ENCODE assay signal across 1 cellular context in genomic region chr1:222711319-222712252, GRCh38.
A peak's percentile ranks its signal among the peaks of the same experiment; 100 is the strongest.
TF ChIP-seq lines count a peak whose summit lies in the region.

No MANE protein-coding gene starts in this region.

TF ChIP-seq in HepG2, 621 proteins besides CTCF, POLR2A, EP300 and RAD21 (continued from another document and continues in another):
- TF ChIP-seq CSRNP1 (CRISPR knock-in tag; IDR thresholded peaks at IDR 0.05) (no peak), ARID5B (CRISPR knock-in tag; IDR thresholded peaks at IDR 0.05) (no peak), CBFB (CRISPR knock-in tag; IDR thresholded peaks at IDR 0.05) (no peak), ARNT (IDR thresholded peaks at IDR 0.05) (no peak), DNMT3B (CRISPR knock-in tag; conservative IDR thresholded peaks at IDR 0.05) (no peak), GZF1 (CRISPR knock-in tag; IDR thresholded peaks at IDR 0.05) (no peak), ZNF276 (CRISPR knock-in tag; IDR thresholded peaks at IDR 0.05; ENCODE audit: low read depth) (no peak), ZEB1 (IDR thresholded peaks at IDR 0.05; ENCODE audit: insufficient replicate concordance, low read depth) (no peak), ZNF367 (CRISPR knock-in tag; IDR thresholded peaks at IDR 0.05; ENCODE audit: borderline replicate concordance) (no peak), MTERF4 (CRISPR knock-in tag; IDR thresholded peaks at IDR 0.05) (peak; percentile 80; the same call in 1 of the 2 replicates), ZNF598 (CRISPR knock-in tag; IDR thresholded peaks at IDR 0.05; ENCODE audit: borderline replicate concordance) (no peak), TRIM22 (IDR thresholded peaks at IDR 0.05) (no peak), HMGXB4 (CRISPR knock-in tag; IDR thresholded peaks at IDR 0.05; ENCODE audit: borderline replicate concordance in 1 of 2, low read depth in 1 of 2) (peak in 1 of 2 experiments; percentile 20; a peak in 1 of 4 replicates), ZNF354B (CRISPR knock-in tag; IDR thresholded peaks at IDR 0.05) (no peak), ZFX (CRISPR knock-in tag; IDR thresholded peaks at IDR 0.05; ENCODE audit: low read depth) (peak; percentile 53), MIER3 (CRISPR knock-in tag; IDR thresholded peaks at IDR 0.05; ENCODE audit: borderline replicate concordance) (no peak), CREBL2 (CRISPR knock-in tag; IDR thresholded peaks at IDR 0.05; ENCODE audit: borderline replicate concordance) (no peak), SOX5 (CRISPR knock-in tag; IDR thresholded peaks at IDR 0.05; ENCODE audit: borderline replicate concordance) (no peak), SMARCE1 (IDR thresholded peaks at IDR 0.05; ENCODE audit: borderline replicate concordance) (no peak), SMC3 (IDR thresholded peaks at IDR 0.05; ENCODE audit: low read length) (no peak), HMGA1 (CRISPR knock-in tag; conservative IDR thresholded peaks at IDR 0.05) (no peak), ZNF350 (CRISPR knock-in tag; IDR thresholded peaks at IDR 0.05; ENCODE audit: borderline replicate concordance, low read depth) (0 out of 2 replicates have a peak, but pooled peaks have one; percentile 6), UBTF (CRISPR knock-in tag; IDR thresholded peaks at IDR 0.05) (peak; percentile 68; the same call in 1 of the 2 replicates), ZNF10 (CRISPR knock-in tag; IDR thresholded peaks at IDR 0.05; ENCODE audit: borderline replicate concordance, low read depth) (no peak), STAT6 (CRISPR knock-in tag; IDR thresholded peaks at IDR 0.05; ENCODE audit: borderline replicate concordance) (no peak), FOSL1 (CRISPR knock-in tag; IDR thresholded peaks at IDR 0.05; ENCODE audit: borderline replicate concordance) (no peak), RNF2 (conservative IDR thresholded peaks at IDR 0.05; ENCODE audit: low read depth) (no peak), NBN (conservative IDR thresholded peaks at IDR 0.05) (no peak), RARG (CRISPR knock-in tag; IDR thresholded peaks at IDR 0.05; ENCODE audit: low read depth) (no peak), CEBPB (IDR thresholded peaks at IDR 0.05; ENCODE audit: borderline replicate concordance, low read depth, low read length) (no peak), RXRB (CRISPR knock-in tag; IDR thresholded peaks at IDR 0.05; ENCODE audit: borderline replicate concordance) (no peak), ZFP37 (CRISPR knock-in tag; IDR thresholded peaks at IDR 0.05; ENCODE audit: borderline replicate concordance) (no peak), GATAD2A (CRISPR knock-in tag; IDR thresholded peaks at IDR 0.05) (no peak), ZNF687 (CRISPR knock-in tag; IDR thresholded peaks at IDR 0.05) (peak; percentile 61), ZNF484 (CRISPR knock-in tag; IDR thresholded peaks at IDR 0.05; ENCODE audit: borderline replicate concordance, low read depth) (no peak), NR1H2 (CRISPR knock-in tag; IDR thresholded peaks at IDR 0.05; ENCODE audit: borderline replicate concordance, low read depth) (no peak), CCDC6 (CRISPR knock-in tag; IDR thresholded peaks at IDR 0.05) (no peak)
